ENCODE assay signal across 12 cellular contexts in the genomic region with DNA sequence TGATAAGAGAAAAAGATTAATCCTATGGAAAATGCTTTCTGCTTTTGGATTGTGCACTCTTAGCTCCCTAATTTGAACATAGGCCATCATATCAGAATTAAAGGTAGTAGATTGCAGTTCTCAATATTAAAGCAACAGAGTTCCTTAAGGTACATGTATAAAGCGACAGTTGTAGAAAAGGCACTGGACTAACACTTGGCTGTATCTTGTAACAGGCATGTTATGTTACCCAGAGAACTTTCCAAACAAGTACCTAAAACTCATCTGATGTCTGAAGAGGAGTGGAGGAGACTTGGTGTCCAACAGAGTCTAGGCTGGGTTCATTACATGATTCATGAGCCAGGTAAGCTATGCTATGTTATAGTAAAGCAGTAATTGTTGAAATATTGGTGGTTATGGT. TPM values are rescaled to one million over a fixed set of nuclear protein-coding genes. Genes with fewer than 3 reads are reported as not detected.
DNase-seq lines count a peak whose midpoint lies in the region; ATAC-seq and TF ChIP-seq lines count a peak whose summit lies in the region.
"Had no signal": no experiment of that assay in that cellular context is flagged by ENCODE, and none has a peak within 500 bp of the region (broad histone marks: within the 10 kb centered on the region; RNA-seq: fewer than 3 reads in every experiment).

No MANE protein-coding gene starts in this region.

- peaks cover 82% of the 10 kb centered on the region for H3K4me1 Mint-ChIP-seq in stimulated activated naive CD8-positive, alpha-beta T cell treated with anti-CD3 and anti-CD28 coated beads, Interleukin-15, Interleukin-2, amounts not matched to agents 100 ng/mL and 50 ng/mL, for 24 hours (ENCODE audit: low read depth)
- H3K4me1 Mint-ChIP-seq in type B pancreatic cell (ENCODE audit: unreplicated experiment) = peaks cover 36% of the 10 kb centered on the region

- H3K27ac Mint-ChIP-seq in stimulated activated naive CD8-positive, alpha-beta T cell treated with anti-CD3 and anti-CD28 coated beads, Interleukin-15, Interleukin-2, amounts not matched to agents 100 ng/mL and 50 ng/mL, for 24 hours = peak overlapping the region; percentile 42
- H3K27ac Mint-ChIP-seq in type B pancreatic cell = peak overlapping the region; percentile 74

- H3K27me3 Mint-ChIP-seq in stimulated activated naive CD8-positive, alpha-beta T cell treated with anti-CD3 and anti-CD28 coated beads, Interleukin-15, Interleukin-2, amounts not matched to agents 100 ng/mL and 50 ng/mL, for 24 hours = no peaks in the 10 kb centered on the region
- peaks cover 6% of the 10 kb centered on the region for H3K27me3 Mint-ChIP-seq in type B pancreatic cell

- H3K36me3 Mint-ChIP-seq in stimulated activated naive CD8-positive, alpha-beta T cell treated with anti-CD3 and anti-CD28 coated beads, Interleukin-15, Interleukin-2, amounts not matched to agents 100 ng/mL and 50 ng/mL, for 24 hours (ENCODE audit: low read depth) = peaks cover 83% of the 10 kb centered on the region
- peaks cover 24% of the 10 kb centered on the region for H3K36me3 Mint-ChIP-seq in type B pancreatic cell

- peak overlapping the region; percentile 98 for H3K27ac ChIP-seq in epithelial cell of prostate
- H3K27ac ChIP-seq: pancreas, thoracic aorta had no signal

- no peak for DNase-seq in stimulated activated naive CD8-positive, alpha-beta T cell treated with anti-CD3 and anti-CD28 coated beads, Interleukin-15, Interleukin-2, amounts not matched to agents 100 U/mL and 50 U/mL, for 24 hours
- DNase-seq in RKO (ENCODE audit: low spot score) (peak; percentile 40), epithelial cell of prostate (ENCODE audit: low read depth, low spot score) (no peak), type B pancreatic cell (ENCODE audit: extremely low spot score, unreplicated experiment) (no peak), cortex of kidney (lab: John Stamatoyannopoulos, UW) (no peak), NCI-H1092 (lab: John Stamatoyannopoulos, UW) (no peak)
- DNase-seq: kidney; pancreas; stimulated activated CD4-positive, alpha-beta T cell treated with anti-CD3 and anti-CD28 coated beads, Interleukin-4, amount 100 ng/mL, for 1 hour had no signal

- TF ChIP-seq CTCF in type B pancreatic cell (conservative IDR thresholded peaks at IDR 0.05) = no peak

- no peaks in the 10 kb centered on the region for H3K9me3 Mint-ChIP-seq in stimulated activated naive CD8-positive, alpha-beta T cell treated with anti-CD3 and anti-CD28 coated beads, Interleukin-15, Interleukin-2, amounts not matched to agents 100 ng/mL and 50 ng/mL, for 24 hours
- H3K9me3 Mint-ChIP-seq in type B pancreatic cell = no peaks in the 10 kb centered on the region

- peak overlapping the region; percentile 94 for H3K4me3 Mint-ChIP-seq in stimulated activated naive CD8-positive, alpha-beta T cell treated with anti-CD3 and anti-CD28 coated beads, Interleukin-15, Interleukin-2, amounts not matched to agents 100 ng/mL and 50 ng/mL, for 24 hours
- peak overlapping the region; percentile 99 for H3K4me3 Mint-ChIP-seq in type B pancreatic cell

- ATAC-seq in stimulated activated naive CD8-positive, alpha-beta T cell treated with anti-CD3 and anti-CD28 coated beads, Interleukin-15, Interleukin-2, amounts not matched to agents 100 U/mL and 50 U/mL, for 24 hours = no peak
- no peak for ATAC-seq in GM21529 (IDR thresholded peaks at IDR 0.05; ENCODE audit: unreplicated experiment)
- ATAC-seq: pancreas had no signal

RNA-seq across cellular contexts. Expression of gene SECISBP2, which starts 3.3 kb away (rescaled TPM):
- total RNA-seq in type B pancreatic cell (ENCODE audit: low replicate concordance) = 47.1 and 49.6 TPM in 2 replicates

RNA-seq across cellular contexts. Expression of gene CKS2, which starts 4.0 kb away (rescaled TPM):
- total RNA-seq in type B pancreatic cell (ENCODE audit: low replicate concordance) = 56.3 and 115 TPM in 2 replicates
